1 cellular context compared by ENCODE assay signal in the genomic region with DNA sequence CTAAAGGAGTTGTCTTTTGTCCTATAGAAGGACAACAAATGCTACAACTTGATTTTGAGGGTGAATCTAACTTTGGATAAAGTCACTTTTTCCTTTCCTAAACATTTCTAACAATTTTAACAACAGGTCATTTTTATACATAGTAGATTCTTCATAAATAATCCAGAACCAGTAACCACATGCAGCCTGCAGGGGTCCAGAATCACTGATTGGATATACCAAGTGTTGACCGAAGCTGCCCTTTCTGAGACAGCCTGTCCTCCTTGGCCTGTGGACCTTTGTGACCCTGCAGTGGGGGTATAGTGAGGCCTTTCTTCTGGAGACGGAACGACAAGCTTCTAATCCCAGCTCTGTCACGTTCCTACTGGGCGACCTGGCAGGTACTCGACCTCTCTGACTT.
TF ChIP-seq lines count a peak whose summit lies in the region.

No MANE protein-coding gene starts in this region.

TF ChIP-seq in K562, 482 proteins besides CTCF, POLR2A, EP300 and RAD21:
- TF ChIP-seq IRF9 (tag; IDR thresholded peaks at IDR 0.05), result no peak
- TF ChIP-seq MEIS2 (IDR thresholded peaks at IDR 0.05; ENCODE audit: partially characterized antibody), result no peak
- no peak for TF ChIP-seq CCNT2 (IDR thresholded peaks at IDR 0.05; ENCODE audit: borderline replicate concordance, extremely low read depth, insufficient read length, low read depth, low read length)
- no peak for TF ChIP-seq KDM1A (IDR thresholded peaks at IDR 0.05)
- no peak for TF ChIP-seq SAFB (IDR thresholded peaks at IDR 0.05; ENCODE audit: borderline replicate concordance, low read depth, low read length)
- no peak for TF ChIP-seq GTF2F1 (IDR thresholded peaks at IDR 0.05; ENCODE audit: low read depth, low read length)
- TF ChIP-seq, protein P1, sequence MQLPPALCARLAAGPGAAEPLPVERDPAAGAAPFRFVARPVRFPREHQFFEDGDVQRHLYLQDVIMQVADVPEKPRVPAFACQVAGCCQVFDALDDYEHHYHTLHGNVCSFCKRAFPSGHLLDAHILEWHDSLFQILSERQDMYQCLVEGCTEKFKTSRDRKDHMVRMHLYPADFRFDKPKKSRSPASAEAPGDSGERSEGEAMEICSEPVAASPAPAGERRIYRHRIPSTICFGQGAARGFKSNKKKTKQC (CRISPR knock-in tag; IDR thresholded peaks at IDR 0.05), result no peak
- TF ChIP-seq, protein P2, sequence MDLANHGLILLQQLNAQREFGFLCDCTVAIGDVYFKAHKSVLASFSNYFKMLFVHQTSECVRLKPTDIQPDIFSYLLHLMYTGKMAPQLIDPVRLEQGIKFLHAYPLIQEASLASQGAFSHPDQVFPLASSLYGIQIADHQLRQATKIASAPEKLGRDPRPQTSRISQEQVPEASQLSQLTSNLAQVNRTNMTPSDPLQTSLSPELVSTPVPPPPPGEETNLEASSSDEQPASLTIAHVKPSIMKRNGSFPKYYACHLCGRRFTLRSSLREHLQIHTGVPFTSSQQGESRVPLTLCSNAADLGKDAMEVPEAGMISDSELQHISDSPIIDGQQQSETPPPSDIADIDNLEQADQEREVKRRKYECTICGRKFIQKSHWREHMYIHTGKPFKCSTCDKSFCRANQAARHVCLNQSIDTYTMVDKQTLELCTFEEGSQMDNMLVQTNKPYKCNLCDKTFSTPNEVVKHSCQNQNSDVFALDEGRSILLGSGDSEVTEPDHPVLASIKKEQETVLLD (IDR thresholded peaks at IDR 0.05), result no peak
- no peak for TF ChIP-seq SRSF9 (IDR thresholded peaks at IDR 0.05; ENCODE audit: borderline replicate concordance, low read depth, low read length)
- no peak for TF ChIP-seq GABPB1 (CRISPR knock-in tag; IDR thresholded peaks at IDR 0.05)
- no peak for TF ChIP-seq EGR1 (conservative IDR thresholded peaks at IDR 0.05)
- TF ChIP-seq ZNF121 (CRISPR knock-in tag; conservative IDR thresholded peaks at IDR 0.05), result no peak
- TF ChIP-seq ZNF274 (IDR thresholded peaks at IDR 0.05; ENCODE audit: borderline replicate concordance, low read depth, low read length), result no peak
- TF ChIP-seq ZNF140 (CRISPR knock-in tag; IDR thresholded peaks at IDR 0.05), result no peak
- TF ChIP-seq TEAD2 (tag; IDR thresholded peaks at IDR 0.05), result no peak
- TF ChIP-seq ESRRA (IDR thresholded peaks at IDR 0.05; ENCODE audit: borderline replicate concordance, low read depth), result no peak
- TF ChIP-seq, protein P3, sequence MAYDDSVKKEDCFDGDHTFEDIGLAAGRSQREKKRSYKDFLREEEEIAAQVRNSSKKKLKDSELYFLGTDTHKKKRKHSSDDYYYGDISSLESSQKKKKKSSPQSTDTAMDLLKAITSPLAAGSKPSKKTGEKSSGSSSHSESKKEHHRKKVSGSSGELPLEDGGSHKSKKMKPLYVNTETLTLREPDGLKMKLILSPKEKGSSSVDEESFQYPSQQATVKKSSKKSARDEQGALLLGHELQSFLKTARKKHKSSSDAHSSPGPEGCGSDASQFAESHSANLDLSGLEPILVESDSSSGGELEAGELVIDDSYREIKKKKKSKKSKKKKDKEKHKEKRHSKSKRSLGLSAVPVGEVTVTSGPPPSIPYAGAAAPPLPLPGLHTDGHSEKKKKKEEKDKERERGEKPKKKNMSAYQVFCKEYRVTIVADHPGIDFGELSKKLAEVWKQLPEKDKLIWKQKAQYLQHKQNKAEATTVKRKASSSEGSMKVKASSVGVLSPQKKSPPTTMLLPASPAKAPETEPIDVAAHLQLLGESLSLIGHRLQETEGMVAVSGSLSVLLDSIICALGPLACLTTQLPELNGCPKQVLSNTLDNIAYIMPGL (CRISPR knock-in tag; IDR thresholded peaks at IDR 0.05), result no peak
- TF ChIP-seq CC2D1A (IDR thresholded peaks at IDR 0.05), result no peak
- no peak for TF ChIP-seq CBFB (CRISPR knock-in tag; IDR thresholded peaks at IDR 0.05)
- TF ChIP-seq, protein P4, sequence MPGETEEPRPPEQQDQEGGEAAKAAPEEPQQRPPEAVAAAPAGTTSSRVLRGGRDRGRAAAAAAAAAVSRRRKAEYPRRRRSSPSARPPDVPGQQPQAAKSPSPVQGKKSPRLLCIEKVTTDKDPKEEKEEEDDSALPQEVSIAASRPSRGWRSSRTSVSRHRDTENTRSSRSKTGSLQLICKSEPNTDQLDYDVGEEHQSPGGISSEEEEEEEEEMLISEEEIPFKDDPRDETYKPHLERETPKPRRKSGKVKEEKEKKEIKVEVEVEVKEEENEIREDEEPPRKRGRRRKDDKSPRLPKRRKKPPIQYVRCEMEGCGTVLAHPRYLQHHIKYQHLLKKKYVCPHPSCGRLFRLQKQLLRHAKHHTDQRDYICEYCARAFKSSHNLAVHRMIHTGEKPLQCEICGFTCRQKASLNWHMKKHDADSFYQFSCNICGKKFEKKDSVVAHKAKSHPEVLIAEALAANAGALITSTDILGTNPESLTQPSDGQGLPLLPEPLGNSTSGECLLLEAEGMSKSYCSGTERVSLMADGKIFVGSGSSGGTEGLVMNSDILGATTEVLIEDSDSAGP (CRISPR knock-in tag; IDR thresholded peaks at IDR 0.05), result no peak
TF ChIP-seq in K562: peak in this region for 0.
